ENCODE assay signal across 24 cellular contexts in the genomic region with DNA sequence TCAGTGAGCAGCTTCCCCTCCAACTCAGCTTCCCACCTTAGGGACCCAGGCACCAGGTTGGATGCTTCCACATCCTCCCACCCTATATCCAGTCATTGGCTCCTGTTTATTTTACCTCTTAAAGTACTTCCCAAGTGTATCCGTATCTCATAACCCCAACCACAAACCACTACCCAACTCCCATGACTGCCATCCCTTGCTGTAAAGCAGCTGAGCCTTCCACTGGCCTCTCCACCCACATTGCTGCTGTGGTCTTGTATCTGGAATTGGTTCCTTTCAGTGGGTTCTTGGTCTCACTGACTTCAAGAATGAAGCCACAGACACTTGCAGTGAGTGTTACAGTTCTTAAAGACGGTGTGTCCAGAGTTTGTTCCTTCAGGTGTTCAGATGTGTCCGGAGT.
"Had no signal": no experiment of that assay in that cellular context is flagged by ENCODE, and none has a peak within 500 bp of the region (broad histone marks: within the 10 kb centered on the region; RNA-seq: fewer than 3 reads in every experiment).

No MANE protein-coding gene starts in this region.

- H3K4me3 Mint-ChIP-seq: memory B cell; naive B cell; natural killer cell treated with Interleukin-12 subunit alpha and Interleukin-12 subunit beta and Interleukin-15 and Interleukin-18, amount 100 ng/mL, for 72 hours; neural crest cell; stimulated activated effector memory CD8-positive, alpha-beta T cell treated with anti-CD3 and anti-CD28 coated beads, Interleukin-12 subunit alpha, Interleukin-12 subunit beta, amount 100 ng/mL, for 72 hours had no signal

- H3K4me1 Mint-ChIP-seq: neural crest cell; stimulated activated effector memory CD8-positive, alpha-beta T cell treated with anti-CD3 and anti-CD28 coated beads, Interleukin-12 subunit alpha, Interleukin-12 subunit beta, amount 100 ng/mL, for 72 hours had no signal

- H3K27me3 ChIP-seq: dorsolateral prefrontal cortex, neutrophil, pancreas, right lobe of liver, thyroid gland, vagina had no signal

- ATAC-seq: left lobe of liver; natural killer cell treated with Interleukin-12 subunit alpha and Interleukin-12 subunit beta and Interleukin-15 and Interleukin-18, amount 100 ng/mL, for 72 hours; pancreas; right lobe of liver; stimulated activated effector memory CD8-positive, alpha-beta T cell treated with anti-CD3 and anti-CD28 coated beads, Interleukin-12 subunit alpha, Interleukin-12 subunit beta, amount 100 ng/mL, for 72 hours had no signal

- H3K9me3 Mint-ChIP-seq: natural killer cell treated with Interleukin-12 subunit alpha and Interleukin-12 subunit beta and Interleukin-15 and Interleukin-18, amount 100 ng/mL, for 72 hours had no signal

- H3K27ac Mint-ChIP-seq: memory B cell; naive B cell; natural killer cell treated with Interleukin-12 subunit alpha and Interleukin-12 subunit beta and Interleukin-15 and Interleukin-18, amount 100 ng/mL, for 72 hours; stimulated activated effector memory CD8-positive, alpha-beta T cell treated with anti-CD3 and anti-CD28 coated beads, Interleukin-12 subunit alpha, Interleukin-12 subunit beta, amount 100 ng/mL, for 72 hours had no signal

- H3K36me3 Mint-ChIP-seq: natural killer cell treated with Interleukin-12 subunit alpha and Interleukin-12 subunit beta and Interleukin-15 and Interleukin-18, amount 100 ng/mL, for 72 hours; stimulated activated effector memory CD8-positive, alpha-beta T cell treated with anti-CD3 and anti-CD28 coated beads, Interleukin-12 subunit alpha, Interleukin-12 subunit beta, amount 100 ng/mL, for 72 hours had no signal

- H3K4me3 ChIP-seq: dorsolateral prefrontal cortex, lung, pancreas, right lobe of liver, smooth muscle cell, stomach, thyroid gland, vagina had no signal

- H3K4me1 ChIP-seq: pancreas, right lobe of liver, stomach, thyroid gland, vagina had no signal

- H3K9me3 ChIP-seq: neutrophil, pancreas, right lobe of liver, thyroid gland, vagina had no signal

- H3K36me3 ChIP-seq: neutrophil, pancreas, right lobe of liver, stomach, thyroid gland, vagina had no signal

- DNase-seq: cortex of kidney; dorsolateral prefrontal cortex; effector CD4-positive, alpha-beta T cell; head of caudate nucleus; kidney; naive B cell; pancreas; retina; right lobe of liver; stimulated activated CD4-positive, alpha-beta T cell treated with anti-CD3 and anti-CD28 coated beads, Interleukin-2, amount 100 ng/mL, for 24 hours; stimulated activated CD4-positive, alpha-beta T cell treated with anti-CD3 and anti-CD28 coated beads, Interleukin-4, amount 100 ng/mL, for 24 hours; stimulated activated naive CD4-positive, alpha-beta T cell treated with Interleukin-2 at 50 U/mL for 16 hours; stomach; thyroid gland; trophoblast cell had no signal

- H3K27ac ChIP-seq: dorsolateral prefrontal cortex, neutrophil, pancreas, right lobe of liver, stomach, thyroid gland, vagina had no signal
